Comparison of ENCODE assay signal across 17 cellular contexts in genomic region chr9:79567671-79568098, GRCh38. TPM values are rescaled to one million over a fixed set of nuclear protein-coding genes. Genes with fewer than 3 reads are reported as not detected.
DNase-seq lines count a peak whose midpoint lies in the region; ATAC-seq, FAIRE-seq and TF ChIP-seq lines count a peak whose summit lies in the region.
"Had no signal": no experiment of that assay in that cellular context is flagged by ENCODE, and none has a peak within 500 bp of the region (broad histone marks: within the 10 kb centered on the region; RNA-seq: fewer than 3 reads in every experiment).

No MANE protein-coding gene starts in this region.

- H3K4me1 ChIP-seq in SK-N-SH (ENCODE audit: control insufficient read depth in 1 of 2, insufficient read depth in 2 of 2, low read depth in 1 of 2, low read length in 1 of 2) (no peaks in the 10 kb centered on the region; a peak in 1 of 4 replicates), left ventricle myocardium inferior (peaks cover 15% of the 10 kb centered on the region)

- in situ Hi-C loops in ACHN (cut with HindIII; ENCODE audit: low pct_ligation_motif_present, low pct_unique_long_range_greater_than_20kb, low sequenced_read_pairs) = no loop called here

- no peak for FAIRE-seq in RCC 7860 (lab: Jason Lieb, UNC)
- FAIRE-seq: H54 had no signal

- no peaks in the 10 kb centered on the region for H4K20me1 ChIP-seq in SK-N-SH (ENCODE audit: insufficient read depth)

- peaks cover 4% of the 10 kb centered on the region for H3F3A ChIP-seq in SK-N-SH (replicated peaks; ENCODE audit: insufficient read depth)

- H3K36me3 ChIP-seq in SK-N-SH (replicated peaks in 1 of 2; ENCODE audit: control insufficient read depth in 1 of 2, insufficient read depth in 2 of 2, low read length in 1 of 2) (no peaks in the 10 kb centered on the region), left ventricle myocardium inferior (no peaks in the 10 kb centered on the region)
- H3K36me3 ChIP-seq: heart left ventricle, thoracic aorta had no signal

- TF ChIP-seq CTCF in SK-N-SH (IDR thresholded peaks at IDR 0.05) (no peak), epithelial cell of esophagus (IDR thresholded peaks at IDR 0.05; ENCODE audit: insufficient read depth, low read depth, low read length, missing control alignments) (peak; percentile 47), left ventricle myocardium inferior (IDR thresholded peaks at IDR 0.05; ENCODE audit: borderline replicate concordance) (no peak)

- no peaks in the 10 kb centered on the region for H3K9me2 ChIP-seq in SK-N-SH

- WGBS in SK-N-SH (ENCODE audit: low lambda C conversion rate) = 86% methylated on average over 2 of the region's 2 CpGs

- H3K9me3 ChIP-seq in SK-N-SH (no peaks in the 10 kb centered on the region), left ventricle myocardium inferior (replicated peaks) (peaks cover 6% of the 10 kb centered on the region)
- H3K9me3 ChIP-seq: thoracic aorta had no signal

- H3K4me3 ChIP-seq in SK-N-SH (ENCODE audit: low read depth in 2 of 2, low read length in 1 of 2) (no peak overlapping the region), epithelial cell of esophagus (ENCODE audit: low read length) (no peak overlapping the region), left ventricle myocardium inferior (no peak overlapping the region)
- H3K4me3 ChIP-seq: heart left ventricle, thoracic aorta had no signal

- CTCF ChIA-PET in SK-N-SH (lab: Yijun Ruan, JAX) = interaction anchor here (0.7 to 2.4 kb wide), 7 partner anchors 12 to 1129 kb away, joined by 3 to 6 read pairs (median 4); no protein-coding TSS in a partner anchor

- H3K9ac ChIP-seq in SK-N-SH = no peak overlapping the region

- TF ChIP-seq RAD21 in SK-N-SH (IDR thresholded peaks at IDR 0.05; ENCODE audit: low read length) = peak; percentile 19; the same call in 1 of the 2 replicates

- H3K27me3 ChIP-seq in SK-N-SH (ENCODE audit: insufficient read depth) (no peaks in the 10 kb centered on the region), left ventricle myocardium inferior (ENCODE audit: low read depth) (peaks cover 43% of the 10 kb centered on the region)

- no peak for TF ChIP-seq EP300 in SK-N-SH (IDR thresholded peaks at IDR 0.05; ENCODE audit: borderline replicate concordance in 1 of 2, low read depth in 1 of 2, low read length in 1 of 2)

- H3K4me2 ChIP-seq in SK-N-SH = no peak overlapping the region

- peaks cover 7% of the 10 kb centered on the region; the same call in 1 of the 2 replicates for H3K79me2 ChIP-seq in SK-N-SH (ENCODE audit: insufficient read depth)

- H3K27ac ChIP-seq in SK-N-SH (ENCODE audit: low read depth in 2 of 2, low read length in 1 of 2) (no peak overlapping the region), left ventricle myocardium inferior (replicated peaks) (no peak overlapping the region)
- H3K27ac ChIP-seq: epithelial cell of prostate, thoracic aorta had no signal

- intact Hi-C loops in left ventricle myocardium inferior (cut with micrococcal nuclease) = no loop called here

- H2AFZ ChIP-seq in SK-N-SH (ENCODE audit: low read depth) = no peak overlapping the region

- no peak for ATAC-seq in SK-N-SH treated with all-trans-retinoic acid at 6 μM for 48 hours
- ATAC-seq: heart left ventricle had no signal

- no peak for DNase-seq in SK-N-SH
- DNase-seq in NAMALWA (ENCODE audit: low spot score) = peak; percentile 27
- peak; percentile 57 for DNase-seq in epithelial cell of esophagus (ENCODE audit: low read depth)
- no peak for DNase-seq in ACHN
- no peak for DNase-seq in left ventricle myocardium inferior
- DNase-seq in HuH-7 (ENCODE audit: low spot score) = no peak
- DNase-seq in RCC 7860 (ENCODE audit: low spot score) = no peak
- DNase-seq: activated CD4-positive, CD25-positive, alpha-beta regulatory T cell treated with anti-CD3 and anti-CD28 coated beads, Interleukin-2, amount 50 U/mL, for 72 hours; activated CD8-positive, alpha-beta memory T cell treated with anti-CD3 and anti-CD28 coated beads, Interleukin-2, amount 50 U/mL, for 48 hours; AML-193; central memory CD4-positive, alpha-beta T cell; heart left ventricle; OCI-M1 had no signal

- POLR2A ChIA-PET in SK-N-SH (lab: Yijun Ruan, JAX) = no interaction called here

TF ChIP-seq in SK-N-SH, 30 proteins besides CTCF, POLR2A, EP300 and RAD21:
- no peak for TF ChIP-seq MEF2A (IDR thresholded peaks at IDR 0.05; ENCODE audit: borderline replicate concordance, low read depth)
- no peak for TF ChIP-seq FOXJ3 (CRISPR knock-in tag; IDR thresholded peaks at IDR 0.05)
- TF ChIP-seq, protein P1, sequence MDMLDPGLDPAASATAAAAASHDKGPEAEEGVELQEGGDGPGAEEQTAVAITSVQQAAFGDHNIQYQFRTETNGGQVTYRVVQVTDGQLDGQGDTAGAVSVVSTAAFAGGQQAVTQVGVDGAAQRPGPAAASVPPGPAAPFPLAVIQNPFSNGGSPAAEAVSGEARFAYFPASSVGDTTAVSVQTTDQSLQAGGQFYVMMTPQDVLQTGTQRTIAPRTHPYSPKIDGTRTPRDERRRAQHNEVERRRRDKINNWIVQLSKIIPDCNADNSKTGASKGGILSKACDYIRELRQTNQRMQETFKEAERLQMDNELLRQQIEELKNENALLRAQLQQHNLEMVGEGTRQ (IDR thresholded peaks at IDR 0.05; ENCODE audit: borderline replicate concordance, low read depth, low read length) = no peak
- no peak for TF ChIP-seq POLR2AphosphoS5 (IDR thresholded peaks at IDR 0.05; ENCODE audit: low read depth, low read length)
- TF ChIP-seq ELF1 (IDR thresholded peaks at IDR 0.05) = no peak
- no peak for TF ChIP-seq JUND (IDR thresholded peaks at IDR 0.05)
- no peak for TF ChIP-seq TEAD4 (IDR thresholded peaks at IDR 0.05; ENCODE audit: borderline replicate concordance, insufficient read depth)

TF ChIP-seq in SK-N-SH treated with all-trans-retinoic acid at 6 μM for 48 hours, 23 proteins besides CTCF, POLR2A, EP300 and RAD21 (continues in another document):
- TF ChIP-seq PATZ1 (CRISPR knock-in tag; IDR thresholded peaks at IDR 0.05; ENCODE audit: borderline replicate concordance) (no peak), SNAI2 (CRISPR knock-in tag; IDR thresholded peaks at IDR 0.05) (no peak), ZFP3 (CRISPR knock-in tag; IDR thresholded peaks at IDR 0.05) (no peak), TCF4 (CRISPR knock-in tag; IDR thresholded peaks at IDR 0.05; ENCODE audit: borderline replicate concordance) (no peak), ISL1 (CRISPR knock-in tag; IDR thresholded peaks at IDR 0.05) (no peak), TOX (CRISPR knock-in tag; IDR thresholded peaks at IDR 0.05; ENCODE audit: borderline replicate concordance) (no peak), ZC3H10 (CRISPR knock-in tag; IDR thresholded peaks at IDR 0.05) (no peak), ZNF565 (CRISPR knock-in tag; conservative IDR thresholded peaks at IDR 0.05; ENCODE audit: low read depth) (no peak), ESRRG (CRISPR knock-in tag; IDR thresholded peaks at IDR 0.05) (no peak)
- TF ChIP-seq, protein P2, sequence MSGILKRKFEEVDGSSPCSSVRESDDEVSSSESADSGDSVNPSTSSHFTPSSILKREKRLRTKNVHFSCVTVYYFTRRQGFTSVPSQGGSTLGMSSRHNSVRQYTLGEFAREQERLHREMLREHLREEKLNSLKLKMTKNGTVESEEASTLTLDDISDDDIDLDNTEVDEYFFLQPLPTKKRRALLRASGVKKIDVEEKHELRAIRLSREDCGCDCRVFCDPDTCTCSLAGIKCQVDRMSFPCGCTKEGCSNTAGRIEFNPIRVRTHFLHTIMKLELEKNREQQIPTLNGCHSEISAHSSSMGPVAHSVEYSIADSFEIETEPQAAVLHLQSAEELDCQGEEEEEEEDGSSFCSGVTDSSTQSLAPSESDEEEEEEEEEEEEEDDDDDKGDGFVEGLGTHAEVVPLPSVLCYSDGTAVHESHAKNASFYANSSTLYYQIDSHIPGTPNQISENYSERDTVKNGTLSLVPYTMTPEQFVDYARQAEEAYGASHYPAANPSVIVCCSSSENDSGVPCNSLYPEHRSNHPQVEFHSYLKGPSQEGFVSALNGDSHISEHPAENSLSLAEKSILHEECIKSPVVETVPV (CRISPR knock-in tag; IDR thresholded peaks at IDR 0.05) = no peak

RNA-seq across cellular contexts. Expression of gene TLE4, which starts 4.1 kb away (rescaled TPM):
- 40.4 and 49.5 TPM in 2 replicates for polyA plus RNA-seq in SK-N-SH (2012; rRNA removed)
- 45.0 and 48.3 TPM in 2 replicates for polyA plus RNA-seq in SK-N-SH (2012; cell fraction: cytosol; rRNA removed)
- 86.9 and 87.3 TPM in 2 replicates for polyA plus RNA-seq in SK-N-SH (2012; cell fraction: nucleus; rRNA removed)
- total RNA-seq in left ventricle myocardium inferior = 10.3 TPM

Comparison
In these comparisons a context has a peak if more than half of its experiments do, and no peak if none do; other contexts are left out.
1. DNase-seq: peak in NAMALWA (single experiment) and epithelial cell of esophagus (single experiment); none in SK-N-SH (single experiment), ACHN (single experiment), left ventricle myocardium inferior (single experiment), HuH-7 (single experiment) and RCC 7860 (single experiment).